30 cellular contexts compared by ENCODE assay signal in the genomic region with DNA sequence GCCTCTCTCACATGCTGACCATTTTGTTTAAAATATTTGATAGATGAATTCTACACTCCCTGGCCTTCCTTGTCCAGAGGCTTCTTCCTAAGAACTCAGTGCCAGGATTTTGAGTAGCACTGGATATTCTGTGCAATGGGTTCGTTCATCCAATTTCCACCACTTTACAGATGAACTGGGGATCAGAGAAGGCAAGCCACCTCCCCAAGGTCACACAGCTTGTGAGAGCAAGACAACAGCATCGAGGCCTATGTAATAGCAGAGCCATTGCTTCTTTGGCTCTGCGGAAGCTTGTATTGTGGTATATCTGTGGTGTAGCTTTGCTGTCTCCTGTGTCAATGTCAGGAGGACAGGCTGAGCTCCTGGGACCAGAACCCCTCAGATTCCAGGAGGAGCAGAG.
"Had no signal": no experiment of that assay in that cellular context is flagged by ENCODE, and none has a peak within 500 bp of the region (broad histone marks: within the 10 kb centered on the region; RNA-seq: fewer than 3 reads in every experiment).

No MANE protein-coding gene starts in this region.

- H3K27me3 ChIP-seq: ascending aorta, dorsolateral prefrontal cortex, gastrocnemius medialis, heart right ventricle, hepatocyte had no signal

- H2AFZ ChIP-seq: hepatocyte had no signal

- H3K36me3 Mint-ChIP-seq: activated naive CD4-positive, alpha-beta T cell treated with anti-CD3 and anti-CD28 coated beads, Interleukin-2, amount 50 U/mL, for 24 hours; activated naive CD8-positive, alpha-beta T cell treated with anti-CD3 and anti-CD28 coated beads, Interleukin-2, amount 10 ng/mL, durations not matched to agents 7 days and 5 days; brain had no signal

- H3K27ac Mint-ChIP-seq: activated CD4-positive, alpha-beta memory T cell treated with anti-CD3 and anti-CD28 coated beads, Interleukin-2, amount 10 ng/mL, durations not matched to agents 7 days and 5 days; activated CD4-positive, alpha-beta T cell treated with anti-CD3 and anti-CD28 coated beads for 36 hours; activated CD4-positive, alpha-beta T cell treated with anti-CD3 and anti-CD28 coated beads, Interleukin-2, amount 10 ng/mL, durations not matched to agents 24 days and 14 days; activated naive CD4-positive, alpha-beta T cell treated with anti-CD3 and anti-CD28 coated beads, Interleukin-2, amount 50 U/mL, for 24 hours; activated naive CD8-positive, alpha-beta T cell treated with anti-CD3 and anti-CD28 coated beads, Interleukin-2, amount 10 ng/mL, durations not matched to agents 7 days and 5 days; activated T-helper 17 cell treated with anti-CD3 and anti-CD28 coated beads, Interleukin-2, amount 50 U/mL, for 72 hours; brain; dendritic cell treated with granulocyte-macrophage colony-stimulating factor and Interleukin-4, amounts not matched to agents 40 ng/mL and 50 ng/mL, for 4 days; T-helper 17 cell; T-helper 2 cell treated with Interferon-gamma antibody and Interleukin-4, amounts not matched to agents 5 μg/mL and 100 μg/mL, for 36 hours had no signal

- H3K27me3 Mint-ChIP-seq: activated CD4-positive, alpha-beta memory T cell treated with anti-CD3 and anti-CD28 coated beads, Interleukin-2, amount 10 ng/mL, durations not matched to agents 7 days and 5 days; activated CD4-positive, alpha-beta T cell treated with anti-CD3 and anti-CD28 coated beads, Interleukin-2, amount 10 ng/mL, durations not matched to agents 24 days and 14 days; activated naive CD8-positive, alpha-beta T cell treated with anti-CD3 and anti-CD28 coated beads, Interleukin-2, amount 10 ng/mL, durations not matched to agents 7 days and 5 days; activated T-helper 17 cell treated with anti-CD3 and anti-CD28 coated beads, Interleukin-2, amount 50 U/mL, for 72 hours; central memory CD8-positive, alpha-beta T cell; T-helper 17 cell had no signal

- H3K4me1 Mint-ChIP-seq: activated CD4-positive, alpha-beta memory T cell treated with anti-CD3 and anti-CD28 coated beads, Interleukin-2, amount 10 ng/mL, durations not matched to agents 7 days and 5 days; activated CD4-positive, alpha-beta T cell treated with anti-CD3 and anti-CD28 coated beads for 36 hours; activated naive CD4-positive, alpha-beta T cell treated with anti-CD3 and anti-CD28 coated beads, Interleukin-2, amount 50 U/mL, for 24 hours; activated T-helper 17 cell treated with anti-CD3 and anti-CD28 coated beads, Interleukin-2, amount 50 U/mL, for 72 hours; central memory CD8-positive, alpha-beta T cell; T-helper 17 cell had no signal

- H3K4me3 Mint-ChIP-seq: activated CD4-positive, alpha-beta memory T cell treated with anti-CD3 and anti-CD28 coated beads, Interleukin-2, amount 10 ng/mL, durations not matched to agents 7 days and 5 days; activated CD4-positive, alpha-beta T cell treated with anti-CD3 and anti-CD28 coated beads for 36 hours; activated CD4-positive, alpha-beta T cell treated with anti-CD3 and anti-CD28 coated beads, Interleukin-2, amount 10 ng/mL, durations not matched to agents 24 days and 14 days; activated naive CD4-positive, alpha-beta T cell treated with anti-CD3 and anti-CD28 coated beads, Interleukin-2, amount 50 U/mL, for 24 hours; activated naive CD8-positive, alpha-beta T cell treated with anti-CD3 and anti-CD28 coated beads, Interleukin-2, amount 10 ng/mL, durations not matched to agents 7 days and 5 days; activated T-cell treated with anti-CD3 and anti-CD28 coated beads, Interleukin-2, amount 50 U/mL, for 4 hours; activated T-helper 17 cell treated with anti-CD3 and anti-CD28 coated beads, Interleukin-2, amount 50 U/mL, for 72 hours; brain; central memory CD8-positive, alpha-beta T cell; dendritic cell treated with granulocyte-macrophage colony-stimulating factor and Interleukin-4, amounts not matched to agents 40 ng/mL and 50 ng/mL, for 4 days; T-helper 17 cell; T-helper 2 cell treated with Interferon-gamma antibody and Interleukin-4, amounts not matched to agents 5 μg/mL and 100 μg/mL, for 36 hours had no signal

- H3K36me3 ChIP-seq: ascending aorta, breast epithelium, esophagus muscularis mucosa, gastrocnemius medialis, heart right ventricle had no signal

- H3K4me1 ChIP-seq: ascending aorta, breast epithelium, esophagus muscularis mucosa, foreskin keratinocyte, gastrocnemius medialis, heart right ventricle had no signal

- H3K9me3 Mint-ChIP-seq: activated CD4-positive, alpha-beta T cell treated with anti-CD3 and anti-CD28 coated beads, Interleukin-2, amount 10 ng/mL, durations not matched to agents 24 days and 14 days; activated T-cell treated with anti-CD3 and anti-CD28 coated beads, Interleukin-2, amount 50 U/mL, for 4 hours; activated T-helper 17 cell treated with anti-CD3 and anti-CD28 coated beads, Interleukin-2, amount 50 U/mL, for 72 hours; central memory CD8-positive, alpha-beta T cell; T-helper 2 cell treated with Interferon-gamma antibody and Interleukin-4, amounts not matched to agents 5 μg/mL and 100 μg/mL, for 36 hours had no signal

- H3K9me3 ChIP-seq: ascending aorta, breast epithelium, esophagus muscularis mucosa, gastrocnemius medialis had no signal

- H3K27ac ChIP-seq: ascending aorta, breast epithelium, coronary artery, dorsolateral prefrontal cortex, esophagus muscularis mucosa, foreskin keratinocyte, gastrocnemius medialis, heart right ventricle, hepatocyte had no signal

- H3K4me3 ChIP-seq: ascending aorta, breast epithelium, coronary artery, dorsolateral prefrontal cortex, esophagus muscularis mucosa, gastrocnemius medialis, heart right ventricle, hepatocyte had no signal

- H3K4me2 ChIP-seq: hepatocyte had no signal

- ATAC-seq: activated CD4-positive, alpha-beta T cell treated with anti-CD3 and anti-CD28 coated beads for 36 hours; activated T-cell treated with anti-CD3 and anti-CD28 coated beads, Interleukin-2, amount 50 U/mL, for 4 hours; activated T-helper 17 cell treated with anti-CD3 and anti-CD28 coated beads, Interleukin-2, amount 50 U/mL, for 72 hours; foreskin keratinocyte; gastrocnemius medialis; heart right ventricle; T-helper 17 cell had no signal

- DNase-seq: activated CD4-positive, alpha-beta memory T cell treated with anti-CD3 and anti-CD28 coated beads, Interleukin-2, amount 10 ng/mL, durations not matched to agents 7 days and 5 days; activated CD4-positive, alpha-beta T cell treated with anti-CD3 and anti-CD28 coated beads for 36 hours; activated CD4-positive, alpha-beta T cell treated with anti-CD3 and anti-CD28 coated beads, Interleukin-2, amount 10 ng/mL, durations not matched to agents 24 days and 14 days; activated CD4-positive, CD25-positive, alpha-beta regulatory T cell; activated CD4-positive, CD25-positive, alpha-beta regulatory T cell treated with anti-CD3 and anti-CD28 coated beads, Interleukin-2, amount 50 U/mL, for 72 hours; activated effector memory CD4-positive, alpha-beta T cell treated with Interleukin-2 at 50 U/mL for 16 hours; activated gamma-delta T cell treated with Interleukin-2 at 50 U/mL for 16 hours; activated naive CD4-positive, alpha-beta T cell treated with Interleukin-2 at 50 U/mL for 16 hours; activated naive CD8-positive, alpha-beta T cell treated with anti-CD3 and anti-CD28 coated beads, Interleukin-2, amount 10 ng/mL, durations not matched to agents 7 days and 5 days; activated T-cell treated with anti-CD3 and anti-CD28 coated beads, Interleukin-2, amount 50 U/mL, for 4 hours; effector memory CD4-positive, alpha-beta T cell; erythroblast; foreskin keratinocyte; gastrocnemius medialis; heart right ventricle; T-helper 1 cell; T-helper 17 cell; T1000 had no signal

- H3K79me2 ChIP-seq: hepatocyte had no signal
